12 cellular contexts compared by ENCODE assay signal in the genomic region with DNA sequence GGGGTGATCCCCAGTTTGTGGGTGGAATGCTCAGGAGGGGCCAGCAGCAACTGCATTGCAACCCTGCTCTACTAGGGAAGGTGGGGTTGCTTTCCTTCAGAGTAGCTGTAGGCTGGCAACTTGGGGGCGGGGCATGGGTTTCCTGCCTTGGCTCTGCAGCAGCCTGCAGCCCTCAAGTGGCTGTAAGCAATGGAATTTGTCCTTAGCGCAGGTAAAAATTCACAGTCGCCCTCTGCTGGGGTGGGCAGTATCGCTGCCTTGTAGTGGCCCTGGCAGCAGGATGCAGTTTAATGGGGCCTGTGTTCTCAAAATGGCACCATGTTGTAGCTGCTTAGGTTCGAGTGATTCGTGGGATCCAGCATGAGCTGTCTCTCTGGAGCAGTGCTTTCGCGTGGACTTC. TPM values are rescaled to one million over a fixed set of nuclear protein-coding genes. Genes with fewer than 3 reads are reported as not detected.
DNase-seq lines count a peak whose midpoint lies in the region; ATAC-seq and TF ChIP-seq lines count a peak whose summit lies in the region.
"Had no signal": no experiment of that assay in that cellular context is flagged by ENCODE, and none has a peak within 500 bp of the region (broad histone marks: within the 10 kb centered on the region; RNA-seq: fewer than 3 reads in every experiment).

No MANE protein-coding gene starts in this region.

- peaks cover 20% of the 10 kb centered on the region for H3K9me3 ChIP-seq in left ventricle myocardium inferior (replicated peaks)
- no peaks in the 10 kb centered on the region for H3K9me3 ChIP-seq in right cardiac atrium (ENCODE audit: control insufficient read depth, low read length)
- no peaks in the 10 kb centered on the region for H3K9me3 ChIP-seq in testis
- H3K9me3 ChIP-seq: SJSA1 had no signal

- H3K9me3 Mint-ChIP-seq in stimulated activated naive CD8-positive, alpha-beta T cell treated with anti-CD3 and anti-CD28 coated beads, Interleukin-15, amount 100 ng/mL, for 72 hours, result peaks cover 13 to 14% of the 10 kb centered on the region in 2 donors
- H3K9me3 Mint-ChIP-seq: stimulated activated naive CD8-positive, alpha-beta T cell treated with anti-CD3 and anti-CD28 coated beads, Interleukin-15, Interleukin-2, amounts not matched to agents 100 ng/mL and 50 ng/mL, for 24 hours had no signal

- no peaks in the 10 kb centered on the region for H3K27me3 Mint-ChIP-seq in stimulated activated naive CD8-positive, alpha-beta T cell treated with anti-CD3 and anti-CD28 coated beads, Interleukin-15, amount 100 ng/mL, for 72 hours
- H3K27me3 Mint-ChIP-seq: stimulated activated naive CD8-positive, alpha-beta T cell treated with anti-CD3 and anti-CD28 coated beads, Interleukin-15, Interleukin-2, amounts not matched to agents 100 ng/mL and 50 ng/mL, for 24 hours had no signal

- ATAC-seq in left cardiac atrium (no peak), right cardiac atrium (peak; percentile 11 to 32)
- ATAC-seq in stimulated activated naive CD8-positive, alpha-beta T cell treated with anti-CD3 and anti-CD28 coated beads, Interleukin-15, amount 100 ng/mL, for 72 hours, result peak; percentile 45

- peak overlapping the region in 1 of 2 donors; percentile 4 for H3K4me3 Mint-ChIP-seq in stimulated activated naive CD8-positive, alpha-beta T cell treated with anti-CD3 and anti-CD28 coated beads, Interleukin-15, amount 100 ng/mL, for 72 hours

- no peak for TF ChIP-seq POLR2A in testis (IDR thresholded peaks at IDR 0.05)

- DNase-seq in left ventricle myocardium inferior (peak; percentile 12), left cardiac atrium (no peak), right cardiac atrium (peak in 2 of 3 donors; percentile 35 to 47), NK-92 (lab: John Stamatoyannopoulos, UW; ENCODE audit: unreplicated experiment) (no peak), testis (no peak), AG08395 (ENCODE audit: low spot score) (no peak)
- peak; percentile 20 to 24 for DNase-seq in activated CD4-positive, alpha-beta T cell treated with anti-CD3 and anti-CD28 coated beads, Interleukin-2, amount 50 U/mL, for 48 hours
- no peak for DNase-seq in stimulated activated naive CD8-positive, alpha-beta T cell treated with anti-CD3 and anti-CD28 coated beads, Interleukin-15, amount 100 ng/mL, for 72 hours
- DNase-seq: NCI-H2029 had no signal

- 94% methylated on average over 8 of the region's 8 CpGs for WGBS in right cardiac atrium
- 94% methylated on average over 3 to 8 of the region's 8 CpGs for WGBS in testis, 2 donors

- H3K36me3 ChIP-seq in left ventricle myocardium inferior (no peaks in the 10 kb centered on the region), testis (ENCODE audit: low read depth, missing control alignments) (no peaks in the 10 kb centered on the region)
- H3K36me3 ChIP-seq: SJSA1 had no signal

- H3K27ac Mint-ChIP-seq in stimulated activated naive CD8-positive, alpha-beta T cell treated with anti-CD3 and anti-CD28 coated beads, Interleukin-15, amount 100 ng/mL, for 72 hours, result no peak overlapping the region

- H3K27ac ChIP-seq in left ventricle myocardium inferior (replicated peaks) (no peak overlapping the region), right cardiac atrium (ENCODE audit: low read length) (no peak overlapping the region), testis (no peak overlapping the region)
- H3K27ac ChIP-seq: coronary artery, SJSA1 had no signal

- no peak for TF ChIP-seq CTCF in left ventricle myocardium inferior (IDR thresholded peaks at IDR 0.05; ENCODE audit: borderline replicate concordance)
- no peak for TF ChIP-seq CTCF in testis (IDR thresholded peaks at IDR 0.05)

- H3K27me3 ChIP-seq in left ventricle myocardium inferior (ENCODE audit: low read depth), result no peaks in the 10 kb centered on the region
- H3K27me3 ChIP-seq in right cardiac atrium (ENCODE audit: control insufficient read depth, insufficient read depth), result no peaks in the 10 kb centered on the region
- H3K27me3 ChIP-seq in testis, result no peaks in the 10 kb centered on the region
- H3K27me3 ChIP-seq: SJSA1 had no signal

- peaks cover 85% of the 10 kb centered on the region for H3K4me1 Mint-ChIP-seq in stimulated activated naive CD8-positive, alpha-beta T cell treated with anti-CD3 and anti-CD28 coated beads, Interleukin-15, amount 100 ng/mL, for 72 hours

- no peak overlapping the region for H3K4me3 ChIP-seq in left ventricle myocardium inferior
- no peak overlapping the region for H3K4me3 ChIP-seq in right cardiac atrium (ENCODE audit: low read length)
- H3K4me3 ChIP-seq in testis, result no peak overlapping the region
- H3K4me3 ChIP-seq: coronary artery, SJSA1 had no signal

- intact Hi-C loops in left ventricle myocardium inferior (cut with micrococcal nuclease) (no loop called here), left cardiac atrium (cut with DNase I) (no loop called here), right cardiac atrium (cut with DNase I) (no loop called here), testis (cut with DNase I; ENCODE audit: low total_unique reads) (no loop called here)

- H3K4me1 ChIP-seq in left ventricle myocardium inferior, result peaks cover 57% of the 10 kb centered on the region
- H3K4me1 ChIP-seq in right cardiac atrium (ENCODE audit: control insufficient read depth, insufficient read depth, low read length), result no peaks in the 10 kb centered on the region
- no peaks in the 10 kb centered on the region for H3K4me1 ChIP-seq in testis
- H3K4me1 ChIP-seq: SJSA1 had no signal

RNA-seq across cellular contexts. Expression of a gene that starts 29.8 kb away (rescaled TPM):
- total RNA-seq in left ventricle myocardium inferior, result 82.1 TPM
- total RNA-seq in left cardiac atrium, result 10 to 100 TPM; 76.7 to 88.1 TPM
- 100 to 1,000 TPM in 1 of 4 donors, 10 to 100 TPM in 3; 85.3 to 118 (median 94.5) TPM for total RNA-seq in right cardiac atrium
- 44.7 TPM for polyA plus RNA-seq in right cardiac atrium
- total RNA-seq in testis, result 100 to 1,000 TPM; 140 to 178 TPM
- 231 TPM for polyA plus RNA-seq in testis (ENCODE audit: insufficient read depth, low read depth, low replicate concordance)

Comparison
In these comparisons a context has a peak if more than half of its experiments do, and no peak if none do; other contexts are left out.
1. DNase-seq: peak in left ventricle myocardium inferior (single experiment), activated CD4-positive, alpha-beta T cell treated with anti-CD3 and anti-CD28 coated beads, Interleukin-2, amount 50 U/mL, for 48 hours (2 of 2) and right cardiac atrium (2 of 3); none in left cardiac atrium (single experiment), stimulated activated naive CD8-positive, alpha-beta T cell treated with anti-CD3 and anti-CD28 coated beads, Interleukin-15, amount 100 ng/mL, for 72 hours (0 of 2), NK-92 (single experiment), testis (single experiment) and AG08395 (single experiment).
2. ATAC-seq: peak in right cardiac atrium (2 of 2) and stimulated activated naive CD8-positive, alpha-beta T cell treated with anti-CD3 and anti-CD28 coated beads, Interleukin-15, amount 100 ng/mL, for 72 hours (single experiment); none in left cardiac atrium (0 of 2).